ENCODE assay signal across 23 cellular contexts in the genomic region with DNA sequence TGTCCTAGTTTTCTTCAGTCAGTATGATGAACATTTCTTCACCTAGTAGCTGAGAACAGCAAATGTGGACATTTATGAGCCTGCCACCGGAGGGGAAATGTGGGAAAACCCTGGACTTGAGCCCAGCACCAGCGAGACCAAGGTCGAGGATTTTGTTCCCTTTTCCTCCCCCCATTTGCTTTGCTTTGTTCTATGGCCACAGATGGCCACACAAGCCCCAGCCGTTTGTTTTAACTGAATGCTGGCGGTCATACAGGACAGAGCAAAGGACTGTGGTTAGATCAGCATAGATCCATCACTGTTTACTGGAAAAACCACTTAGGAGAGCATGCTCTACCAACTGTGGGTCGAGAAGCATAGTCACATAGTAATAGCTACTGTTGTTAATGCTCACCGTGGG. TPM values are rescaled to one million over a fixed set of nuclear protein-coding genes. Genes with fewer than 3 reads are reported as not detected.
DNase-seq lines count a peak whose midpoint lies in the region; ATAC-seq, FAIRE-seq and TF ChIP-seq lines count a peak whose summit lies in the region.
"Had no signal": no experiment of that assay in that cellular context is flagged by ENCODE, and none has a peak within 500 bp of the region (broad histone marks: within the 10 kb centered on the region; RNA-seq: fewer than 3 reads in every experiment).

No MANE protein-coding gene starts in this region.

- no TSS peak for BruUV-seq in HepG2 (replicated peaks; lab: Mats Ljungman, UMichigan)

- H3K9me3 ChIP-seq in HepG2 (ENCODE audit: low read length) (no peaks in the 10 kb centered on the region), thyroid gland (no peaks in the 10 kb centered on the region), left ventricle myocardium inferior (replicated peaks) (no peaks in the 10 kb centered on the region)
- H3K9me3 ChIP-seq: BE2C, lower lobe of right lung, thoracic aorta had no signal

- TF ChIP-seq POLR2A in HepG2 (IDR thresholded peaks at IDR 0.05; ENCODE audit: insufficient read depth in 1 of 2, low read depth in 2 of 2, low read length in 2 of 2) (no peak), thyroid gland (IDR thresholded peaks at IDR 0.05) (no peak)

- H3K4me2 ChIP-seq in HepG2 (ENCODE audit: low read depth, low read length): peak overlapping the region; percentile 30; the same call in 1 of the 2 replicates
- H3K4me2 ChIP-seq: neural progenitor cell had no signal

- peaks cover 39% of the 10 kb centered on the region for H3K4me1 ChIP-seq in HepG2 (ENCODE audit: insufficient read depth, low read length)
- no peaks in the 10 kb centered on the region for H3K4me1 ChIP-seq in thyroid gland
- H3K4me1 ChIP-seq in left ventricle myocardium inferior: peaks cover 10% of the 10 kb centered on the region
- H3K4me1 ChIP-seq: lower lobe of right lung, neural progenitor cell had no signal

- no peak for TF ChIP-seq CTCF in HepG2 (CRISPR knock-in tag; IDR thresholded peaks at IDR 0.05)
- TF ChIP-seq CTCF in thyroid gland (IDR thresholded peaks at IDR 0.05): no peak
- no peak for TF ChIP-seq CTCF in left ventricle myocardium inferior (IDR thresholded peaks at IDR 0.05; ENCODE audit: borderline replicate concordance)

- no peak for TF ChIP-seq RAD21 in HepG2 (CRISPR knock-in tag; IDR thresholded peaks at IDR 0.05)

- H3K27ac ChIP-seq in angular gyrus (ENCODE audit: low read depth, low read length) (peak overlapping the region; percentile 94), HepG2 (ENCODE audit: extremely low read length, insufficient read depth, low read length) (peak overlapping the region; percentile 64), thyroid gland (no peak overlapping the region), left ventricle myocardium inferior (replicated peaks) (no peak overlapping the region)
- H3K27ac ChIP-seq: lower lobe of right lung, neural progenitor cell, thoracic aorta had no signal

- peak; percentile 65 for DNase-seq in HK-2 (ENCODE audit: unreplicated experiment)
- DNase-seq in HepG2 (ENCODE audit: low spot score): peak; percentile 79
- DNase-seq in renal cortical epithelial cell (ENCODE audit: low read depth): peak; percentile 57
- DNase-seq in thyroid gland: no peak
- no peak for DNase-seq in NK-92 (lab: John Stamatoyannopoulos, UW; ENCODE audit: unreplicated experiment)
- no peak for DNase-seq in SIG-M5 treated with dmso at 0.1 percent for 504 hours (lab: John Stamatoyannopoulos, UW; ENCODE audit: unreplicated experiment)
- no peak for DNase-seq in left ventricle myocardium inferior
- DNase-seq: activated CD4-positive, alpha-beta T cell treated with anti-CD3 and anti-CD28 coated beads, Interleukin-2, amount 50 U/mL, for 4 hours; activated naive CD8-positive, alpha-beta T cell treated with anti-CD3 and anti-CD28 coated beads, Interleukin-2, amount 10 ng/mL, durations not matched to agents 7 days and 5 days; BE2C; DMS 273 treated with DMSO at 0.1 percent for 48 hours; lower lobe of right lung; NCI-H187; NCI-H524 treated with DMSO at 0.1 percent for 48 hours; PC-3; stimulated activated CD4-positive, alpha-beta T cell treated with anti-CD3 and anti-CD28 coated beads, Interleukin-2, amount 100 ng/mL, for 48 hours had no signal

- FAIRE-seq in HepG2 (lab: Jason Lieb, UNC): peak; percentile 84
- FAIRE-seq: colon, frontal cortex had no signal

- CTCF ChIA-PET in HepG2 (lab: Yijun Ruan, JAX; ENCODE audit: low intra/inter-chr PET ratio, low total read pairs): interaction anchor here (1.9 kb wide), 1 partner anchor 70 kb away, joined by 6 read pairs; no protein-coding TSS in a partner anchor

- POLR2A ChIA-PET in HepG2 (lab: Yijun Ruan, JAX): interaction anchor here (1.6 kb wide), 1 partner anchor 29 kb away, joined by 5 read pairs; a partner anchor contains a TSS

- no peaks in the 10 kb centered on the region for H3K27me3 ChIP-seq in HepG2 (ENCODE audit: control insufficient read depth in 1 of 2, insufficient read depth in 2 of 2, low read length in 2 of 2)
- H3K27me3 ChIP-seq in thyroid gland: no peaks in the 10 kb centered on the region
- H3K27me3 ChIP-seq in left ventricle myocardium inferior (ENCODE audit: low read depth): no peaks in the 10 kb centered on the region
- H3K27me3 ChIP-seq: BE2C, neural progenitor cell had no signal

- peaks cover 39 to 74% of the 10 kb centered on the region in 2 experiments for H3K36me3 ChIP-seq in HepG2 (replicated peaks in 1 of 2; ENCODE audit: control insufficient read depth in 1 of 2, insufficient read depth in 2 of 2, low read length in 2 of 2)
- peaks cover 81 to 86% of the 10 kb centered on the region in 2 donors for H3K36me3 ChIP-seq in thyroid gland
- peaks cover 100% of the 10 kb centered on the region for H3K36me3 ChIP-seq in left ventricle myocardium inferior

- H2AFZ ChIP-seq in HepG2 (ENCODE audit: low read length): no peak overlapping the region
- H2AFZ ChIP-seq: neural progenitor cell had no signal

- ATAC-seq in HepG2: peak; percentile 91
- ATAC-seq: HCT116, PC-3, sciatic nerve had no signal

- no peaks in the 10 kb centered on the region for H4K20me1 ChIP-seq in HepG2 (ENCODE audit: insufficient read depth, low read length)

- WGBS in HepG2 (ENCODE audit: low lambda C conversion rate): 11% methylated on average over 7 of the region's 7 CpGs
- WGBS in thyroid gland, 2 donors: 55 to 63% methylated on average over 7 of the region's 7 CpGs

- TF ChIP-seq EP300 in HepG2 (IDR thresholded peaks at IDR 0.05; ENCODE audit: low read depth in 2 of 2, low read length in 2 of 2) (peak in 1 of 2 experiments; percentile 55; a peak in 1 of 4 replicates), HepG2 (CRISPR knock-in tag; IDR thresholded peaks at IDR 0.05; ENCODE audit: borderline replicate concordance) (no peak; the same call in 1 of the 2 replicates)

- H3K4me3 ChIP-seq in HepG2 (replicated peaks in 1 of 3; ENCODE audit: insufficient read depth in 1 of 3, low read depth in 2 of 3, low read length in 3 of 3) (no peak overlapping the region), thyroid gland (replicated peaks in 1 of 3) (no peak overlapping the region), left ventricle myocardium inferior (no peak overlapping the region)
- H3K4me3 ChIP-seq: lower lobe of right lung, neural progenitor cell, thoracic aorta had no signal

- no peaks in the 10 kb centered on the region for H3K79me2 ChIP-seq in HepG2 (ENCODE audit: insufficient read depth, low read length)

- intact Hi-C loops in HepG2 (cut with micrococcal nuclease; ENCODE audit: unreplicated experiment) (loop anchor here (10.0 kb wide), 1 partner anchor 69 kb away; a partner anchor contains a TSS), thyroid gland (cut with DNase I) (loop anchor here (5.0 kb wide), 1 partner anchor 67 kb away; a partner anchor contains a TSS), left ventricle myocardium inferior (cut with micrococcal nuclease) (loop anchor here (10.0 kb wide), 1 partner anchor 69 kb away; a partner anchor contains a TSS)

- in situ Hi-C loops in HepG2 (cut with HindIII; ENCODE audit: extremely low pct_ligation_motif_present, low pct_unique_long_range_greater_than_20kb): loop anchor here (5.0 kb wide), 1 partner anchor 67 kb away; a partner anchor contains a TSS

- no peak overlapping the region for H3K9ac ChIP-seq in HepG2 (ENCODE audit: insufficient read depth, low read depth, low read length)
- H3K9ac ChIP-seq: neural progenitor cell had no signal

RNA-seq across cellular contexts. Expression of a gene that starts 20.9 kb away (rescaled TPM):
- total RNA-seq in HepG2 (2016; rRNA removed; fragmentation: Illumina TruSeq; extraction: Trizol) (0.59 and 0.73 TPM in 2 replicates), renal cortical epithelial cell (0.30 TPM in 1 of 2 replicates, not detected in the other), thyroid gland (1 to 10 TPM; 1.2 to 3.3 (median 2.0) TPM), left ventricle myocardium inferior (0.88 TPM)
- total RNA-seq in HepG2 (2016; cell fraction: cytosol; rRNA removed; fragmentation: Illumina TruSeq; extraction: Trizol; ENCODE audit: low read depth): 0.35 and 0.51 TPM in 2 replicates
- 0.34 and 1.2 TPM in 2 replicates for total RNA-seq in HepG2 (2016; cell fraction: insoluble cytoplasmic fraction; rRNA removed; fragmentation: Illumina TruSeq; extraction: Trizol)
- 0.52 and 1.0 TPM in 2 replicates for total RNA-seq in HepG2 (2016; cell fraction: membrane; rRNA removed; fragmentation: Illumina TruSeq; extraction: Trizol)
- 0.75 and 0.85 TPM in 2 replicates for total RNA-seq in HepG2 (2016; cell fraction: nucleus; rRNA removed; fragmentation: Illumina TruSeq; extraction: Trizol)
- 0.56 and 0.57 TPM in 2 replicates for polyA plus RNA-seq in HepG2 (2011; rRNA removed)
- 0.55 and 0.78 TPM in 2 replicates for polyA plus RNA-seq in HepG2 (2011; cell fraction: cytosol; rRNA removed)
- 0.16 and 0.47 TPM in 2 replicates for polyA plus RNA-seq in HepG2 (2011; cell fraction: nucleus; rRNA removed)
- polyA plus RNA-seq in HepG2 (2012): 0.79 and 1.0 TPM in 2 replicates
- 0.62 and 0.67 TPM in 2 replicates for polyA plus RNA-seq in HepG2 (2016; cell fraction: cytosol; fragmentation: Illumina TruSeq; extraction: Trizol; ENCODE audit: low read depth)
- 1.3 and 1.8 TPM in 2 replicates for polyA plus RNA-seq in HepG2 (2016; cell fraction: insoluble cytoplasmic fraction; fragmentation: Illumina TruSeq; extraction: Trizol; ENCODE audit: low read depth)
- polyA plus RNA-seq in HepG2 (2016; cell fraction: membrane; fragmentation: Illumina TruSeq; extraction: Trizol; ENCODE audit: low read depth): 0.71 and 1.1 TPM in 2 replicates
- 1.0 and 1.8 TPM in 2 replicates for polyA plus RNA-seq in HepG2 (2016; cell fraction: nucleus; fragmentation: Illumina TruSeq; extraction: Trizol; ENCODE audit: insufficient read depth, low read depth)
- 0.72 and 1.9 TPM in 2 replicates for polyA minus RNA-seq in HepG2 (2011; rRNA and poly(A)+ RNA removed; ENCODE audit: low replicate concordance)
- 0.62 TPM in 1 of 2 replicates, not detected in the other for polyA minus RNA-seq in HepG2 (2011; cell fraction: cytosol; rRNA and poly(A)+ RNA removed)
- not detected in 2 replicates for polyA minus RNA-seq in HepG2 (2011; cell fraction: nucleus; rRNA and poly(A)+ RNA removed)

RNA-seq across cellular contexts. Expression of a gene that starts 28.5 kb away (rescaled TPM):
- total RNA-seq in HepG2 (2016; rRNA removed; fragmentation: Illumina TruSeq; extraction: Trizol) (24.2 and 26.8 TPM in 2 replicates), renal cortical epithelial cell (9.4 and 26.2 TPM in 2 replicates), thyroid gland (10 to 100 TPM; 34.8 to 57.9 (median 43.6) TPM), left ventricle myocardium inferior (36.3 TPM)
- 6.3 and 7.3 TPM in 2 replicates for total RNA-seq in HepG2 (2016; cell fraction: cytosol; rRNA removed; fragmentation: Illumina TruSeq; extraction: Trizol; ENCODE audit: low read depth)
- 24.6 and 27.1 TPM in 2 replicates for total RNA-seq in HepG2 (2016; cell fraction: insoluble cytoplasmic fraction; rRNA removed; fragmentation: Illumina TruSeq; extraction: Trizol)
- 22.6 and 26.4 TPM in 2 replicates for total RNA-seq in HepG2 (2016; cell fraction: membrane; rRNA removed; fragmentation: Illumina TruSeq; extraction: Trizol)
- 22.4 and 23.7 TPM in 2 replicates for total RNA-seq in HepG2 (2016; cell fraction: nucleus; rRNA removed; fragmentation: Illumina TruSeq; extraction: Trizol)
- polyA plus RNA-seq in HepG2 (2011; rRNA removed): 40.5 and 46.3 TPM in 2 replicates
- polyA plus RNA-seq in HepG2 (2011; cell fraction: cytosol; rRNA removed): 40.1 and 44.6 TPM in 2 replicates
- 26.1 and 27.1 TPM in 2 replicates for polyA plus RNA-seq in HepG2 (2011; cell fraction: nucleus; rRNA removed)
- 30.8 and 33.7 TPM in 2 replicates for polyA plus RNA-seq in HepG2 (2012)
- 8.0 and 9.1 TPM in 2 replicates for polyA plus RNA-seq in HepG2 (2016; cell fraction: cytosol; fragmentation: Illumina TruSeq; extraction: Trizol; ENCODE audit: low read depth)
- 48.3 and 56.0 TPM in 2 replicates for polyA plus RNA-seq in HepG2 (2016; cell fraction: insoluble cytoplasmic fraction; fragmentation: Illumina TruSeq; extraction: Trizol; ENCODE audit: low read depth)
- polyA plus RNA-seq in HepG2 (2016; cell fraction: membrane; fragmentation: Illumina TruSeq; extraction: Trizol; ENCODE audit: low read depth): 22.7 and 25.6 TPM in 2 replicates
- 56.0 and 57.2 TPM in 2 replicates for polyA plus RNA-seq in HepG2 (2016; cell fraction: nucleus; fragmentation: Illumina TruSeq; extraction: Trizol; ENCODE audit: insufficient read depth, low read depth)
- polyA minus RNA-seq in HepG2 (2011; rRNA and poly(A)+ RNA removed; ENCODE audit: low replicate concordance): 57.9 and 206 TPM in 2 replicates
- polyA minus RNA-seq in HepG2 (2011; cell fraction: cytosol; rRNA and poly(A)+ RNA removed): 24.3 and 33.6 TPM in 2 replicates
- polyA minus RNA-seq in HepG2 (2011; cell fraction: nucleus; rRNA and poly(A)+ RNA removed): 23.6 and 34.9 TPM in 2 replicates

RNA-seq across cellular contexts. Expression of a gene that starts 44.3 kb away (rescaled TPM):
- total RNA-seq in HepG2 (2016; rRNA removed; fragmentation: Illumina TruSeq; extraction: Trizol): 183 and 196 TPM in 2 replicates
- 98.2 and 98.3 TPM in 2 replicates for total RNA-seq in HepG2 (2016; cell fraction: cytosol; rRNA removed; fragmentation: Illumina TruSeq; extraction: Trizol; ENCODE audit: low read depth)
- 165 and 204 TPM in 2 replicates for total RNA-seq in HepG2 (2016; cell fraction: insoluble cytoplasmic fraction; rRNA removed; fragmentation: Illumina TruSeq; extraction: Trizol)
- total RNA-seq in HepG2 (2016; cell fraction: membrane; rRNA removed; fragmentation: Illumina TruSeq; extraction: Trizol): 258 and 266 TPM in 2 replicates
- 89.8 and 111 TPM in 2 replicates for total RNA-seq in HepG2 (2016; cell fraction: nucleus; rRNA removed; fragmentation: Illumina TruSeq; extraction: Trizol)
- 128 and 156 TPM in 2 replicates for polyA plus RNA-seq in HepG2 (2011; rRNA removed)
- 115 and 119 TPM in 2 replicates for polyA plus RNA-seq in HepG2 (2011; cell fraction: cytosol; rRNA removed)
- polyA plus RNA-seq in HepG2 (2011; cell fraction: nucleus; rRNA removed): 57.2 and 81.2 TPM in 2 replicates
- 124 and 162 TPM in 2 replicates for polyA plus RNA-seq in HepG2 (2012)
- polyA plus RNA-seq in HepG2 (2016; cell fraction: cytosol; fragmentation: Illumina TruSeq; extraction: Trizol; ENCODE audit: low read depth): 177 and 192 TPM in 2 replicates
- polyA plus RNA-seq in HepG2 (2016; cell fraction: insoluble cytoplasmic fraction; fragmentation: Illumina TruSeq; extraction: Trizol; ENCODE audit: low read depth): 263 and 292 TPM in 2 replicates
- polyA plus RNA-seq in HepG2 (2016; cell fraction: membrane; fragmentation: Illumina TruSeq; extraction: Trizol; ENCODE audit: low read depth): 342 and 343 TPM in 2 replicates
- 211 and 230 TPM in 2 replicates for polyA plus RNA-seq in HepG2 (2016; cell fraction: nucleus; fragmentation: Illumina TruSeq; extraction: Trizol; ENCODE audit: insufficient read depth, low read depth)
- 134 and 389 TPM in 2 replicates for polyA minus RNA-seq in HepG2 (2011; rRNA and poly(A)+ RNA removed; ENCODE audit: low replicate concordance)
- polyA minus RNA-seq in HepG2 (2011; cell fraction: cytosol; rRNA and poly(A)+ RNA removed): 64.6 and 71.8 TPM in 2 replicates
- polyA minus RNA-seq in HepG2 (2011; cell fraction: nucleus; rRNA and poly(A)+ RNA removed): 30.8 and 31.2 TPM in 2 replicates
- 249 and 383 TPM in 2 replicates for total RNA-seq in renal cortical epithelial cell
- total RNA-seq in thyroid gland: 100 to 1,000 TPM; 147 to 162 (median 148) TPM
- total RNA-seq in left ventricle myocardium inferior: 145 TPM

RNA-seq across cellular contexts. Expression of a gene that starts 54.9 kb away (rescaled TPM):
- 42.9 and 45.7 TPM in 2 replicates for total RNA-seq in HepG2 (2016; rRNA removed; fragmentation: Illumina TruSeq; extraction: Trizol)
- 18.3 and 22.1 TPM in 2 replicates for total RNA-seq in HepG2 (2016; cell fraction: cytosol; rRNA removed; fragmentation: Illumina TruSeq; extraction: Trizol; ENCODE audit: low read depth)
- total RNA-seq in HepG2 (2016; cell fraction: insoluble cytoplasmic fraction; rRNA removed; fragmentation: Illumina TruSeq; extraction: Trizol): 43.5 and 49.0 TPM in 2 replicates
- total RNA-seq in HepG2 (2016; cell fraction: membrane; rRNA removed; fragmentation: Illumina TruSeq; extraction: Trizol): 21.2 and 21.3 TPM in 2 replicates
- 13.5 and 22.5 TPM in 2 replicates for total RNA-seq in HepG2 (2016; cell fraction: nucleus; rRNA removed; fragmentation: Illumina TruSeq; extraction: Trizol)
- 37.7 and 38.1 TPM in 2 replicates for polyA plus RNA-seq in HepG2 (2011; rRNA removed)
- polyA plus RNA-seq in HepG2 (2011; cell fraction: cytosol; rRNA removed): 28.3 and 29.4 TPM in 2 replicates
- polyA plus RNA-seq in HepG2 (2011; cell fraction: nucleus; rRNA removed): 15.0 and 17.2 TPM in 2 replicates
- 29.0 TPM in 2 replicates for polyA plus RNA-seq in HepG2 (2012)
- polyA plus RNA-seq in HepG2 (2016; cell fraction: cytosol; fragmentation: Illumina TruSeq; extraction: Trizol; ENCODE audit: low read depth): 21.1 and 21.8 TPM in 2 replicates
- polyA plus RNA-seq in HepG2 (2016; cell fraction: insoluble cytoplasmic fraction; fragmentation: Illumina TruSeq; extraction: Trizol; ENCODE audit: low read depth): 58.3 and 58.4 TPM in 2 replicates
- 18.3 and 20.0 TPM in 2 replicates for polyA plus RNA-seq in HepG2 (2016; cell fraction: membrane; fragmentation: Illumina TruSeq; extraction: Trizol; ENCODE audit: low read depth)
- polyA plus RNA-seq in HepG2 (2016; cell fraction: nucleus; fragmentation: Illumina TruSeq; extraction: Trizol; ENCODE audit: insufficient read depth, low read depth): 39.4 and 46.6 TPM in 2 replicates
- polyA minus RNA-seq in HepG2 (2011; rRNA and poly(A)+ RNA removed; ENCODE audit: low replicate concordance): 13.2 and 67.4 TPM in 2 replicates
- 8.8 and 9.7 TPM in 2 replicates for polyA minus RNA-seq in HepG2 (2011; cell fraction: cytosol; rRNA and poly(A)+ RNA removed)
- polyA minus RNA-seq in HepG2 (2011; cell fraction: nucleus; rRNA and poly(A)+ RNA removed): 5.7 and 8.6 TPM in 2 replicates
- 26.3 and 40.8 TPM in 2 replicates for total RNA-seq in renal cortical epithelial cell
- total RNA-seq in thyroid gland: 10 to 100 TPM; 22.9 to 55.6 (median 35.9) TPM
- total RNA-seq in left ventricle myocardium inferior: 92.1 TPM

Comparison
In these comparisons a context has a peak if more than half of its experiments do, and no peak if none do; other contexts are left out.
1. DNase-seq: peak in HK-2 (single experiment), HepG2 (single experiment) and renal cortical epithelial cell (single experiment); none in thyroid gland (0 of 2), NK-92 (single experiment), SIG-M5 treated with dmso at 0.1 percent for 504 hours (single experiment) and left ventricle myocardium inferior (single experiment).
2. H3K27ac ChIP-seq: peak in angular gyrus (single experiment) and HepG2 (single experiment); none in thyroid gland (0 of 3) and left ventricle myocardium inferior (single experiment).